Comparison of ENCODE assay signal across 8 cellular contexts in genomic region chr15:100873029-100873677, GRCh38. TPM values are rescaled to one million over a fixed set of nuclear protein-coding genes. Genes with fewer than 3 reads are reported as not detected.
DNase-seq lines count a peak whose midpoint lies in the region; TF ChIP-seq lines count a peak whose summit lies in the region.

No MANE protein-coding gene starts in this region.

- H3K4me3 ChIP-seq in KMS-11 (IDR thresholded peaks at IDR 0.05; ENCODE audit: insufficient read depth, low read depth, low read length) (no peak overlapping the region), right atrium auricular region (no peak overlapping the region), sigmoid colon (no peak overlapping the region)

- H3K27ac ChIP-seq in KMS-11 (no peak overlapping the region), RWPE1 (no peak overlapping the region), right atrium auricular region (no peak overlapping the region), sigmoid colon (no peak overlapping the region)

- no peak overlapping the region for H3K9ac ChIP-seq in KMS-11

- no peaks in the 10 kb centered on the region for H3K27me3 ChIP-seq in KMS-11 (ENCODE audit: insufficient read depth, low read depth)
- no peaks in the 10 kb centered on the region for H3K27me3 ChIP-seq in right atrium auricular region
- H3K27me3 ChIP-seq in sigmoid colon = peaks cover 0 to 1% (median 0%) of the 10 kb centered on the region in 3 donors

- H3K79me2 ChIP-seq in KMS-11 (ENCODE audit: insufficient read depth, low read depth) = no peaks in the 10 kb centered on the region

- POLR2A ChIA-PET in RWPE1 (lab: Yijun Ruan, JAX; ENCODE audit: low non-redundant PET) = no interaction called here

- TF ChIP-seq POLR2A in sigmoid colon (IDR thresholded peaks at IDR 0.05) = no peak

- H3K4me1 ChIP-seq in KMS-11 (ENCODE audit: low read depth, poor library complexity, severe bottlenecking) = no peaks in the 10 kb centered on the region
- no peaks in the 10 kb centered on the region for H3K4me1 ChIP-seq in right atrium auricular region
- H3K4me1 ChIP-seq in sigmoid colon = no peaks in the 10 kb centered on the region

- peak; percentile 88 for DNase-seq in COLO829 (ENCODE audit: low spot score)
- peak; percentile 67 for DNase-seq in GM19240 (ENCODE audit: insufficient read length, low spot score)
- peak; percentile 78 for DNase-seq in RWPE1 (ENCODE audit: low spot score)
- peak in 40 of 58 donors; percentile 4 to 75 (median 35) for DNase-seq in anterior cingulate cortex (lab: John Stamatoyannopoulos, UW)
- DNase-seq in right atrium auricular region (ENCODE audit: low spot score) = peak; percentile 88
- peak; percentile 85 for DNase-seq in sigmoid colon
- DNase-seq in NCI-H2029 (lab: John Stamatoyannopoulos, UW) = no peak

- H3K9me3 ChIP-seq in right atrium auricular region (no peaks in the 10 kb centered on the region), sigmoid colon (peaks cover 0 to 6% (median 0%) of the 10 kb centered on the region in 4 donors)

- CTCF ChIA-PET in RWPE1 (lab: Yijun Ruan, JAX) = interaction anchor here (0.5 to 1.5 kb wide), 36 partner anchors 9 to 1165 kb away, joined by 3 to 15 read pairs (median 3); partner anchors contain the start of genes CHSY1 and LRRK1

- WGBS in sigmoid colon, 2 donors = 32 to 37% methylated on average over 2 of the region's 2 CpGs

- intact Hi-C loops in sigmoid colon (cut with DNase I) = loop anchor here (5.0 to 10.0 kb wide), 2 partner anchors 201 to 528 kb away; partner anchors contain the start of gene ADAMTS17

- no peak overlapping the region for H3K4me2 ChIP-seq in KMS-11

- no peak overlapping the region for H2AFZ ChIP-seq in KMS-11 (ENCODE audit: low read depth)

- no peak for TF ChIP-seq EP300 in sigmoid colon (IDR thresholded peaks at IDR 0.05)

- H4K20me1 ChIP-seq in KMS-11 (ENCODE audit: insufficient read depth) = no peaks in the 10 kb centered on the region

- TF ChIP-seq CTCF in KMS-11 (conservative IDR thresholded peaks at IDR 0.05; ENCODE audit: low read depth, low read length) = peak; percentile 89
- peak; percentile 98 for TF ChIP-seq CTCF in RWPE1 (conservative IDR thresholded peaks at IDR 0.05; ENCODE audit: low read depth)
- TF ChIP-seq CTCF in right atrium auricular region (IDR thresholded peaks at IDR 0.05) = peak; percentile 90 to 96
- TF ChIP-seq CTCF in sigmoid colon (IDR thresholded peaks at IDR 0.05) = peak; percentile 90 to 98 (median 92)

- no peaks in the 10 kb centered on the region for H3K36me3 ChIP-seq in KMS-11 (ENCODE audit: insufficient read depth)
- H3K36me3 ChIP-seq in right atrium auricular region = no peaks in the 10 kb centered on the region
- no peaks in the 10 kb centered on the region for H3K36me3 ChIP-seq in sigmoid colon

RNA-seq across cellular contexts. Expression of gene ALDH1A3, which starts 6.5 kb away (rescaled TPM):
- total RNA-seq in right atrium auricular region (10 to 100 TPM; 14.7 to 19.7 TPM), sigmoid colon (10 to 100 TPM; 36.4 to 71.2 (median 46.9) TPM)
- polyA plus RNA-seq in sigmoid colon = 10 to 100 TPM in 1 of 3 donors, 1 to 10 TPM in 2; 8.6 to 13.2 (median 9.0) TPM

RNA-seq across cellular contexts. Expression of gene LRRK1, which starts 46.0 kb away (rescaled TPM):
- total RNA-seq in right atrium auricular region (1 to 10 TPM; 1.9 to 4.4 TPM), sigmoid colon (10 to 100 TPM in 2 of 4 donors, 1 to 10 TPM in 2; 7.1 to 27.4 (median 9.2) TPM)
- 10 to 100 TPM in 2 of 3 donors, 1 to 10 TPM in 1; 9.6 to 22.6 (median 10.2) TPM for polyA plus RNA-seq in sigmoid colon
